ENCODE assay signal across 12 cellular contexts in the genomic region with DNA sequence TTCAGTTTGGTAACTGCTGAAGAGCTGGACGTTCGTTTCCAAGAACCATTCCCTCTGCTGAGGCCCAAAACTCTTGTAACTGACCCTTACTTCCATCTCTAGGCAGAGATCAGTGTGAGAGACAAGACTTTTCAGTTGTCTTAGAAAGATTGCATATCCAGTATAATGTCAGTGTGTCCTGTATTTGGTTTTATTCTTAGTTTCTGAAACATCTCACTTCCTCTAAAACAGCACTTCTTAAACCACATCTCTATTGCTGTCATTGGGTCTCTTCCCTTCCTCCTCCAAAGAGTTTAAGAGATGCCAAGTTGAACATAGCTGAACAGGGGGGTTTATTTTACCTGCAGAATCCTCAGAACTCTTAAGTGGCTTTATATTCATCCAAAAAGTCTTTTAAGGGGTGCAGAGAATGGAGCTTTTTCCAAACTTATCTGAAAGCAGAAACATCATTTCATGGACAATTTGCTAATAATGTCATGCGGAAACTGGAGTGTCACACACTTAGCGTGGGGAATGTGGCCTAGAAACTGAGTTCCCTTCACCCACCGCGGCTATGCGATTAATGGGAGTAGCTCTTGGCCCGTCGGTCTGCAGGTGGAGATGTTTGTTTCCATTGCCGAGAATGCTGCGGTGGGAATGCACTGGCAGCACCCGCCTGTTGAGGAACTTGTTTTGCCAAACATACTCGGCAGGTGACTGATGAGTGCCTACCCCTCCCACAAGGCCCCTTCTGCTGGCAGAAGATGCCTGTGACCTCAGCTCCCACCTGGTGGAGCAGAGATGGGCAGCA.
DNase-seq lines count a peak whose midpoint lies in the region; ATAC-seq, FAIRE-seq and TF ChIP-seq lines count a peak whose summit lies in the region.
"Had no signal": no experiment of that assay in that cellular context is flagged by ENCODE, and none has a peak within 500 bp of the region (broad histone marks: within the 10 kb centered on the region; RNA-seq: fewer than 3 reads in every experiment).

No MANE protein-coding gene starts in this region.

- ATAC-seq in GM18498 (IDR thresholded peaks at IDR 0.05; ENCODE audit: unreplicated experiment): peak; percentile 69
- peak; percentile 76 for ATAC-seq in GM21381 (IDR thresholded peaks at IDR 0.05; ENCODE audit: unreplicated experiment)
- peak; percentile 63 for ATAC-seq in HG03196 (IDR thresholded peaks at IDR 0.05; ENCODE audit: unreplicated experiment)
- ATAC-seq in GM12878: peak; percentile 82
- no peak for ATAC-seq in SK-N-SH treated with all-trans-retinoic acid at 6 μM for 48 hours
- ATAC-seq: body of pancreas; foreskin keratinocyte; naive thymus-derived CD8-positive, alpha-beta T cell had no signal

- SMC1A ChIA-PET in GM12878 (lab: Charles Lee; ENCODE audit: uncharacterized antibody, unreplicated experiment): interaction anchor here (1.0 to 6.4 kb wide), 8 partner anchors 9 to 231 kb away, joined by 3 to 65 read pairs (median 4); no protein-coding TSS in a partner anchor

- H3K9me3 ChIP-seq in GM12878 (replicated peaks; ENCODE audit: control insufficient read depth, insufficient read depth, low read length): no peaks in the 10 kb centered on the region; the same call in 2 of the 3 replicates
- no peaks in the 10 kb centered on the region for H3K9me3 ChIP-seq in Karpas-422 (ENCODE audit: low read length)
- H3K9me3 ChIP-seq: body of pancreas had no signal

- DNase-seq in GM12878 (ENCODE audit: low read depth, low spot score): peak; percentile 71
- DNase-seq in midbrain (lab: John Stamatoyannopoulos, UW): no peak
- no peak for DNase-seq in Karpas-422
- DNase-seq in NCI-H2081 (lab: John Stamatoyannopoulos, UW): no peak
- DNase-seq: foreskin keratinocyte, NCI-H774 had no signal

- TF ChIP-seq CTCF in GM12878 (IDR thresholded peaks at IDR 0.05 in 2 of 3, conservative IDR thresholded peaks at IDR 0.05 in 1 of 3; ENCODE audit: control insufficient read depth in 2 of 3, extremely low read depth in 1 of 3, insufficient read depth in 1 of 3, low read depth in 3 of 3, low read length in 3 of 3): no peak

- intact Hi-C loops in GM12878 (cut with micrococcal nuclease; ENCODE audit: unreplicated experiment): loop anchor here (5.0 kb wide), 1 partner anchor 185 kb away; no protein-coding TSS in a partner anchor

- no peak for TF ChIP-seq POLR2A in GM12878 (IDR thresholded peaks at IDR 0.05; ENCODE audit: low read depth, low read length)

- TF ChIP-seq RAD21 in GM12878 (IDR thresholded peaks at IDR 0.05; ENCODE audit: insufficient read depth, low read depth, low read length): peak; percentile 17; the same call in 1 of the 2 replicates

- H3K9me2 ChIP-seq in Karpas-422 (replicated peaks; ENCODE audit: insufficient read depth, low read length): no peaks in the 10 kb centered on the region

- BruUV-seq in GM12878 (replicated peaks; lab: Mats Ljungman, UMichigan): no TSS peak

- RAD21 ChIA-PET in GM12878 (lab: Charles Lee; ENCODE audit: unreplicated experiment): interaction anchor here (0.7 to 2.1 kb wide), 10 partner anchors 9 to 284 kb away, joined by 3 to 11 read pairs (median 3); no protein-coding TSS in a partner anchor

- peak; percentile 92 for FAIRE-seq in GM12878 (lab: Jason Lieb, UNC)

- H4K20me1 ChIP-seq in GM12878 (ENCODE audit: control insufficient read depth, insufficient read depth) (no peaks in the 10 kb centered on the region), Karpas-422 (ENCODE audit: insufficient read depth, low read depth, low read length) (no peaks in the 10 kb centered on the region)

- H3K4me1 ChIP-seq in GM12878 (ENCODE audit: control insufficient read depth, insufficient read depth, low read length) (peaks cover 46% of the 10 kb centered on the region), Karpas-422 (ENCODE audit: low read length) (no peaks in the 10 kb centered on the region)
- H3K4me1 ChIP-seq: foreskin keratinocyte had no signal

- TF ChIP-seq EP300 in GM12878 (IDR thresholded peaks at IDR 0.05; ENCODE audit: borderline replicate concordance in 1 of 2, control insufficient read depth in 1 of 2, low read depth in 2 of 2, low read length in 2 of 2): peak; percentile 60 to 85; a peak in 2 of 4 replicates

- WGBS in GM12878 (ENCODE audit: insufficient coverage, insufficient replicate concordance, low lambda C conversion rate, missing lambda C conversion rate): 72% methylated on average over 13 of the region's 13 CpGs

- H2AFZ ChIP-seq in GM12878 (ENCODE audit: control insufficient read depth, low read depth, low read length): peak overlapping the region; percentile 34; the same call in 1 of the 2 replicates
- no peak overlapping the region for H2AFZ ChIP-seq in Karpas-422 (ENCODE audit: low read length)

- POLR2A ChIA-PET in GM12878 (lab: Charles Lee): interaction anchor here (0.8 to 1.5 kb wide), 2 partner anchors 9 to 11 kb away, joined by 3 to 9 read pairs; no protein-coding TSS in a partner anchor

- no peaks in the 10 kb centered on the region; the same call in 1 of the 2 replicates for H3K79me2 ChIP-seq in GM12878 (ENCODE audit: control insufficient read depth, insufficient read depth, low read length)
- no peaks in the 10 kb centered on the region for H3K79me2 ChIP-seq in Karpas-422 (ENCODE audit: low read length)

- H3K36me3 ChIP-seq in GM12878 (ENCODE audit: control insufficient read depth in 2 of 2, insufficient read depth in 2 of 2, low read length in 1 of 2) (no peaks in the 10 kb centered on the region), Karpas-422 (ENCODE audit: insufficient read depth, low read length) (no peaks in the 10 kb centered on the region)

- H3K27me3 ChIP-seq in GM12878 (replicated peaks in 1 of 2; ENCODE audit: control insufficient read depth in 2 of 2, insufficient read depth in 2 of 2, low read length in 1 of 2) (no peaks in the 10 kb centered on the region), Karpas-422 (ENCODE audit: low read length) (no peaks in the 10 kb centered on the region)
- H3K27me3 ChIP-seq: body of pancreas, foreskin keratinocyte had no signal

- in situ Hi-C loops in GM12878 (cut with MboI): loop anchor here (10.0 kb wide), 1 partner anchor 723 kb away; a partner anchor contains a TSS

- 0 out of 2 replicates have a peak overlapping the region, but pooled peaks have one; percentile 32 for H3K4me3 ChIP-seq in GM12878
- H3K4me3 ChIP-seq in Karpas-422 (ENCODE audit: low read length): no peak overlapping the region
- H3K4me3 ChIP-seq: body of pancreas had no signal

- H3K27ac ChIP-seq in GM12878 (ENCODE audit: control insufficient read depth, insufficient read depth) (peak overlapping the region; percentile 86), Karpas-422 (ENCODE audit: low read length) (no peak overlapping the region)
- H3K27ac ChIP-seq: body of pancreas, foreskin keratinocyte had no signal

- CTCF ChIA-PET in GM12878 (lab: Yijun Ruan, JAX): interaction anchor here (0.8 to 2.4 kb wide), 5 partner anchors 9 to 31 kb away, joined by 3 to 18 read pairs (median 7); no protein-coding TSS in a partner anchor

- peak overlapping the region; percentile 95 for H3K4me2 ChIP-seq in GM12878 (ENCODE audit: control insufficient read depth, insufficient read depth)
- H3K4me2 ChIP-seq in Karpas-422 (ENCODE audit: low read depth, low read length, poor library complexity, severe bottlenecking): no peak overlapping the region

- peak overlapping the region; percentile 54 for H3K9ac ChIP-seq in GM12878 (ENCODE audit: control insufficient read depth, insufficient read depth, low read length)
- no peak overlapping the region for H3K9ac ChIP-seq in Karpas-422 (ENCODE audit: low read length)

TF ChIP-seq in GM12878, 131 proteins besides CTCF, POLR2A, EP300 and RAD21 (continues in another document):
- peak; percentile 88 for TF ChIP-seq NFIC (IDR thresholded peaks at IDR 0.05; ENCODE audit: low read depth, low read length)

TF ChIP-seq in SK-N-SH treated with all-trans-retinoic acid at 6 μM for 48 hours, 23 proteins besides CTCF, POLR2A, EP300 and RAD21:
- no peak for TF ChIP-seq PPARA (CRISPR knock-in tag; IDR thresholded peaks at IDR 0.05; ENCODE audit: borderline replicate concordance)
- TF ChIP-seq ZFP3 (CRISPR knock-in tag; IDR thresholded peaks at IDR 0.05): no peak
- no peak for TF ChIP-seq ZC3H10 (CRISPR knock-in tag; IDR thresholded peaks at IDR 0.05)
- TF ChIP-seq OSR1 (CRISPR knock-in tag; IDR thresholded peaks at IDR 0.05): no peak
- no peak for TF ChIP-seq ZNF70 (CRISPR knock-in tag; IDR thresholded peaks at IDR 0.05)
- TF ChIP-seq TCF4 (CRISPR knock-in tag; IDR thresholded peaks at IDR 0.05; ENCODE audit: borderline replicate concordance): no peak
